In the genomic region with DNA sequence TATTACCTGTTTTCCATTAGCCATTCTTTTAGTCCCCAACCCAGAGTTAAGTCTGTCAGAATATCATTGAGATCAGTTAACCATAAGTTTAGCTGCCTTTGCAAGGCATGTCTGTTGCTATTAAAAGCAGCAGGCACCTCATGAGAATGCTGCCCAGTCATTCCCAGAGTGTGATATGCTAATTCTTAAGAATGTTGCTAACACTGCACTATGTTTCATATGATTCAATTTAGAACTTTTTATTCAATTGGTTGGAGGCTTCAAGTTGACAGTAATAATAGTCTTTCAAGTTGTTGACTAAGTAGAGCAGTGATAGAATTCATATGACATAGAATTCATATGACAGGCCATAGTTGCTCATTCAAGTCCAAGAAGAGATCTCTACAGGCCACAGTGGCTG, we compare ENCODE assay signal across 12 cellular contexts.
DNase-seq lines count a peak whose midpoint lies in the region; ATAC-seq and TF ChIP-seq lines count a peak whose summit lies in the region.
"Had no signal": no experiment of that assay in that cellular context is flagged by ENCODE, and none has a peak within 500 bp of the region (broad histone marks: within the 10 kb centered on the region; RNA-seq: fewer than 3 reads in every experiment).

No MANE protein-coding gene starts in this region.

- peak overlapping the region; percentile 12 for H3K27ac Mint-ChIP-seq in stimulated activated naive CD8-positive, alpha-beta T cell treated with anti-CD3 and anti-CD28 coated beads, Interleukin-15, Interleukin-2, amounts not matched to agents 100 ng/mL and 50 ng/mL, for 24 hours
- H3K27ac Mint-ChIP-seq: T-cell had no signal

- peaks cover 14% of the 10 kb centered on the region for H3K9me3 Mint-ChIP-seq in stimulated activated naive CD8-positive, alpha-beta T cell treated with anti-CD3 and anti-CD28 coated beads, Interleukin-15, Interleukin-2, amounts not matched to agents 100 ng/mL and 50 ng/mL, for 24 hours

- peak in 2 of 3 donors; percentile 27 to 41 for DNase-seq in stimulated activated CD4-positive, alpha-beta T cell treated with anti-CD3 and anti-CD28 coated beads, Interleukin-12 subunit alpha, Interleukin-12 subunit beta, amount 100 ng/mL, for 48 hours (ENCODE audit: low read depth in 2 of 3, low spot score in 1 of 3)
- no peak for DNase-seq in stimulated activated CD4-positive, alpha-beta T cell treated with anti-CD3 and anti-CD28 coated beads, Interleukin-4, amount 100 ng/mL, for 1 hour
- DNase-seq in epithelial cell of esophagus (ENCODE audit: low read depth) (peak; percentile 7), caudate nucleus (lab: John Stamatoyannopoulos, UW) (no peak), UCSD-AML1 (lab: John Stamatoyannopoulos, UW; ENCODE audit: unreplicated experiment) (no peak)
- no peak for DNase-seq in effector CD8-positive, alpha-beta T cell (lab: John Stamatoyannopoulos, UW)
- DNase-seq: activated effector memory CD4-positive, alpha-beta T cell treated with anti-CD3 and anti-CD28 coated beads, Interleukin-2, amount 50 U/mL, for 16 hours; CD8-positive, alpha-beta memory T cell; immature natural killer cell; T-cell had no signal

- TF ChIP-seq CTCF in epithelial cell of esophagus (IDR thresholded peaks at IDR 0.05; ENCODE audit: insufficient read depth, low read depth, low read length, missing control alignments), result no peak

- no peak overlapping the region for H3K4me3 ChIP-seq in epithelial cell of esophagus (ENCODE audit: low read length)

- no peaks in the 10 kb centered on the region for H3K27me3 Mint-ChIP-seq in stimulated activated naive CD8-positive, alpha-beta T cell treated with anti-CD3 and anti-CD28 coated beads, Interleukin-15, Interleukin-2, amounts not matched to agents 100 ng/mL and 50 ng/mL, for 24 hours
- H3K27me3 Mint-ChIP-seq: CD8-positive, alpha-beta memory T cell; T-cell had no signal

- ATAC-seq in HG03558 (IDR thresholded peaks at IDR 0.05; ENCODE audit: extremely low read depth, unreplicated experiment), result peak; percentile 72
- ATAC-seq: T-cell had no signal

- no peak overlapping the region for H3K4me3 Mint-ChIP-seq in stimulated activated naive CD8-positive, alpha-beta T cell treated with anti-CD3 and anti-CD28 coated beads, Interleukin-15, Interleukin-2, amounts not matched to agents 100 ng/mL and 50 ng/mL, for 24 hours
- H3K4me3 Mint-ChIP-seq: CD8-positive, alpha-beta memory T cell; immature natural killer cell; T-cell had no signal

- peaks cover 20% of the 10 kb centered on the region for H3K36me3 Mint-ChIP-seq in stimulated activated naive CD8-positive, alpha-beta T cell treated with anti-CD3 and anti-CD28 coated beads, Interleukin-15, Interleukin-2, amounts not matched to agents 100 ng/mL and 50 ng/mL, for 24 hours (ENCODE audit: low read depth)

- no peak overlapping the region for H3K27ac ChIP-seq in caudate nucleus (ENCODE audit: low read depth, low read length)

- H3K4me1 Mint-ChIP-seq in stimulated activated naive CD8-positive, alpha-beta T cell treated with anti-CD3 and anti-CD28 coated beads, Interleukin-15, Interleukin-2, amounts not matched to agents 100 ng/mL and 50 ng/mL, for 24 hours (ENCODE audit: low read depth), result peaks cover 7% of the 10 kb centered on the region
- H3K4me1 Mint-ChIP-seq: immature natural killer cell had no signal

Comparison
In these comparisons a context has a peak if more than half of its experiments do, and no peak if none do; other contexts are left out.
1. DNase-seq: peak in stimulated activated CD4-positive, alpha-beta T cell treated with anti-CD3 and anti-CD28 coated beads, Interleukin-12 subunit alpha, Interleukin-12 subunit beta, amount 100 ng/mL, for 48 hours (2 of 3) and epithelial cell of esophagus (single experiment); none in stimulated activated CD4-positive, alpha-beta T cell treated with anti-CD3 and anti-CD28 coated beads, Interleukin-4, amount 100 ng/mL, for 1 hour (single experiment), caudate nucleus (0 of 61), effector CD8-positive, alpha-beta T cell (single experiment) and UCSD-AML1 (single experiment).